25 cellular contexts compared by ENCODE assay signal in the genomic region with DNA sequence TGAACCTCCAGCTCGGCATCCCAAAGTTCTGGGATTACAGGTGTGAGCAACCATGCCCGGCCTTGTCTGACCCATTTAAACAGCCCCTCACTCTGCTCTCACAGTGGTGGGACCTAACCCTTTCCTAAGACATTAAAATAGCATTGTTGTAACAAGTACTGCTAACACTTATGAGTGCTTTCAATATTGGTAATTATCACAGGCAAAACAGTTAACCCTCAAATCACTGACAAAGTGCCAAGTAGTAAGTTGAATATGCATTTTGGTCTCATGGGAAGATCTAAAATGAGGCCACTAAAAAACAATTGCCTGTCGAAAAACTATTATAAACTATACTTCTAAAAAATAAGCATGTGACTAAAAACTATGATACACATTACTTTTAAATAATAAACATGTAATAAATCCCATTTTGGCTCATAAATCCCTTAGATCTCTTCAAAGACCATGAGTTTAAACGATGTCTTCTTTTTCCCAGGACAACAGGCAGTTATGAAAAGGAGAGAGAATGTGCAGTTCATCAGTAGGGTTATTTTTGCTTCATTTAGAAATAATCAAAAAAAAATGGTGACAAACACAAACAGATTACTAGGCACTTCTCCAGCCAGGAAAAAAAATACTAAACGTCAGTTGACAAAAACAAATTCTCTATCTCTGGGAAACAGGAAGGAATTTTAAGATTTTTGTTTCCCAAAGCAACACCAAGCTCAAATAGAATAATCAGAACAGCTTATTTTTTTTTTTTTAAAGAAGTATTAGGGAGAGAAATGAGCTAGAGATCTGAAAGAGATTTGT.
DNase-seq lines count a peak whose midpoint lies in the region; ATAC-seq, FAIRE-seq and TF ChIP-seq lines count a peak whose summit lies in the region.
"Had no signal": no experiment of that assay in that cellular context is flagged by ENCODE, and none has a peak within 500 bp of the region (broad histone marks: within the 10 kb centered on the region; RNA-seq: fewer than 3 reads in every experiment).

No MANE protein-coding gene starts in this region.

- H3K4me3 ChIP-seq in OCI-LY1 (ENCODE audit: low read depth, low read length, poor library complexity, severe bottlenecking) (no peak overlapping the region), pancreas (no peak overlapping the region), upper lobe of right lung (no peak overlapping the region), mesenchymal stem cell (ENCODE audit: insufficient read depth in 1 of 2, low read depth in 1 of 2, low read length in 2 of 2) (no peak overlapping the region)
- H3K4me3 ChIP-seq: SJSA1, tibial nerve had no signal

- 59 to 65% methylated on average over 5 of the region's 5 CpGs for WGBS in pancreas, 2 donors
- WGBS in mesenchymal stem cell: 95% methylated on average over 2 of the region's 5 CpGs

- H3K4me2 ChIP-seq in OCI-LY1 (ENCODE audit: low read length) (no peak overlapping the region), mesenchymal stem cell (ENCODE audit: low read length, poor library complexity, severe bottlenecking) (no peak overlapping the region)

- H2AK5ac ChIP-seq in mesenchymal stem cell (ENCODE audit: low read length, severe bottlenecking): no peak overlapping the region

- H2AFZ ChIP-seq in OCI-LY1 (ENCODE audit: low read length) (no peak overlapping the region), mesenchymal stem cell (ENCODE audit: low read depth, low read length) (no peak overlapping the region)

- TF ChIP-seq CTCF in OCI-LY1 (IDR thresholded peaks at IDR 0.05; ENCODE audit: low read length) (no peak), pancreas (IDR thresholded peaks at IDR 0.05) (no peak), upper lobe of right lung (IDR thresholded peaks at IDR 0.05) (no peak)

- no peak overlapping the region for H3K9ac ChIP-seq in OCI-LY1 (ENCODE audit: low read length)
- no peak overlapping the region for H3K9ac ChIP-seq in mesenchymal stem cell (ENCODE audit: low read length)

- no peak overlapping the region for H3K23ac ChIP-seq in mesenchymal stem cell (ENCODE audit: low read length in 2 of 2)

- no peak overlapping the region for H3K14ac ChIP-seq in mesenchymal stem cell (ENCODE audit: low read length in 2 of 2)

- no peak overlapping the region for H2BK15ac ChIP-seq in mesenchymal stem cell (ENCODE audit: low read depth, poor library complexity, severe bottlenecking)

- H3K27me3 ChIP-seq in OCI-LY1 (ENCODE audit: insufficient read depth, low read length): no peaks in the 10 kb centered on the region
- H3K27me3 ChIP-seq in pancreas: no peaks in the 10 kb centered on the region
- H3K27me3 ChIP-seq in upper lobe of right lung: no peaks in the 10 kb centered on the region
- no peaks in the 10 kb centered on the region for H3K27me3 ChIP-seq in mesenchymal stem cell (ENCODE audit: control insufficient read depth in 1 of 2, insufficient read depth in 1 of 2, low read length in 2 of 2)
- H3K27me3 ChIP-seq: SJSA1, tibial nerve had no signal

- intact Hi-C loops in pancreas (cut with DNase I) (no loop called here), upper lobe of right lung (cut with DNase I) (no loop called here)

- DNase-seq in pancreas (no peak), upper lobe of right lung (no peak), mesenchymal stem cell (no peak), NCI-H1092 treated with DMSO at 0.1 percent for 48 hours (lab: John Stamatoyannopoulos, UW) (no peak)
- no peak for DNase-seq in stimulated activated CD4-positive, alpha-beta T cell treated with anti-CD3 and anti-CD28 coated beads, Interleukin-15, amount 100 ng/mL, for 24 hours
- DNase-seq: activated CD4-positive, alpha-beta T cell treated with anti-CD3 and anti-CD28 coated beads, Interleukin-2, amount 50 U/mL, for 48 hours; activated naive CD4-positive, alpha-beta T cell treated with Interleukin-2 at 50 U/mL for 16 hours; cerebellar nuclear complex; DND-41; effector CD4-positive, alpha-beta T cell; foreskin fibroblast; H9; KBM-7; MM.1S; NCI-H1417 treated with DMSO at 0.1 percent for 48 hours; NCI-H345; posterior cingulate gyrus; stimulated activated naive CD8-positive, alpha-beta T cell treated with anti-CD3 and anti-CD28 coated beads, Interleukin-15, amount 100 ng/mL, for 72 hours; T-helper 1 cell had no signal

- H3K4me1 ChIP-seq in OCI-LY1 (ENCODE audit: insufficient read depth, low read length, severe bottlenecking): peaks cover 98% of the 10 kb centered on the region
- H3K4me1 ChIP-seq in pancreas: no peaks in the 10 kb centered on the region
- peaks cover 37% of the 10 kb centered on the region for H3K4me1 ChIP-seq in upper lobe of right lung
- peaks cover 11% of the 10 kb centered on the region for H3K4me1 ChIP-seq in mesenchymal stem cell (ENCODE audit: control insufficient read depth, insufficient read depth, low read depth, low read length)

- peaks cover 32% of the 10 kb centered on the region for H3K79me1 ChIP-seq in mesenchymal stem cell (replicated peaks; ENCODE audit: low read length, poor library complexity, severe bottlenecking)

- H3K18ac ChIP-seq in mesenchymal stem cell (ENCODE audit: low read depth in 1 of 2, low read length in 2 of 2): no peak overlapping the region

- peak overlapping the region; percentile 68 for H3K27ac ChIP-seq in OCI-LY1 (ENCODE audit: low read depth, low read length, poor library complexity, severe bottlenecking)
- H3K27ac ChIP-seq in pancreas: no peak overlapping the region
- H3K27ac ChIP-seq in upper lobe of right lung: peak overlapping the region; percentile 44
- H3K27ac ChIP-seq in mesenchymal stem cell (ENCODE audit: low read length, poor library complexity, severe bottlenecking): no peak overlapping the region
- H3K27ac ChIP-seq: C4-2B, SJSA1 had no signal

- H4K91ac ChIP-seq in mesenchymal stem cell (ENCODE audit: low read length): no peak overlapping the region

- ATAC-seq in GM18867 (IDR thresholded peaks at IDR 0.05; ENCODE audit: unreplicated experiment) (peak; percentile 52), pancreas (no peak), upper lobe of right lung (no peak)
- ATAC-seq: stimulated activated naive CD8-positive, alpha-beta T cell treated with anti-CD3 and anti-CD28 coated beads, Interleukin-15, amount 100 ng/mL, for 72 hours had no signal

- H4K8ac ChIP-seq in mesenchymal stem cell (ENCODE audit: low read length): no peak overlapping the region

- peaks cover 90% of the 10 kb centered on the region for H3K79me2 ChIP-seq in OCI-LY1 (ENCODE audit: insufficient read depth, low read length)

- H4K20me1 ChIP-seq in OCI-LY1 (ENCODE audit: insufficient read depth, low read length): no peaks in the 10 kb centered on the region

- 0 out of 2 replicates have a peak, but pooled peaks cover 3% of the 10 kb centered on the region for H3F3A ChIP-seq in OCI-LY1 (ENCODE audit: insufficient read depth, low read length)

- no peaks in the 10 kb centered on the region for H3K9me2 ChIP-seq in OCI-LY1 (ENCODE audit: low read depth, low read length)

- no peaks in the 10 kb centered on the region for H3K9me3 ChIP-seq in OCI-LY1 (ENCODE audit: low read length)
- no peaks in the 10 kb centered on the region for H3K9me3 ChIP-seq in pancreas
- no peaks in the 10 kb centered on the region for H3K9me3 ChIP-seq in upper lobe of right lung
- H3K9me3 ChIP-seq in mesenchymal stem cell (ENCODE audit: control insufficient read depth, low read length): no peaks in the 10 kb centered on the region
- H3K9me3 ChIP-seq: SJSA1, tibial nerve had no signal

- no peak overlapping the region for H2BK5ac ChIP-seq in mesenchymal stem cell (ENCODE audit: low read depth, low read length, poor library complexity, severe bottlenecking)

- H2BK12ac ChIP-seq in mesenchymal stem cell (ENCODE audit: low read length in 2 of 2): no peak overlapping the region

- peak; percentile 78 for FAIRE-seq in pancreas (lab: Jason Lieb, UNC)
- FAIRE-seq: TTC549 had no signal

- no peak overlapping the region for H3K4ac ChIP-seq in mesenchymal stem cell (ENCODE audit: low read depth in 1 of 2, low read length in 2 of 2)

- peaks cover 82% of the 10 kb centered on the region for H3K36me3 ChIP-seq in OCI-LY1 (ENCODE audit: insufficient read depth, low read length)
- H3K36me3 ChIP-seq in pancreas: no peaks in the 10 kb centered on the region
- no peaks in the 10 kb centered on the region for H3K36me3 ChIP-seq in upper lobe of right lung
- H3K36me3 ChIP-seq in mesenchymal stem cell (ENCODE audit: control insufficient read depth in 1 of 2, insufficient read depth in 2 of 2, low read depth in 1 of 2, low read length in 2 of 2): no peaks in the 10 kb centered on the region

- H2BK120ac ChIP-seq in mesenchymal stem cell (ENCODE audit: low read depth, low read length): no peak overlapping the region

Comparison
In these comparisons a context has a peak if more than half of its experiments do, and no peak if none do; other contexts are left out.
1. H3K27ac ChIP-seq: peak in OCI-LY1 (single experiment) and upper lobe of right lung (single experiment); none in pancreas (0 of 4) and mesenchymal stem cell (single experiment).